In genomic region chr9:74463825-74464224, GRCh38 we compare ENCODE assay signal across 1 cellular context.
TF ChIP-seq lines count a peak whose summit lies in the region.

No MANE protein-coding gene starts in this region.

TF ChIP-seq in HepG2, 621 proteins besides CTCF, POLR2A, EP300 and RAD21:
- TF ChIP-seq BRF2 (CRISPR knock-in tag; IDR thresholded peaks at IDR 0.05) (no peak), ZNF207 (IDR thresholded peaks at IDR 0.05; ENCODE audit: borderline replicate concordance) (no peak), ZNF235 (CRISPR knock-in tag; IDR thresholded peaks at IDR 0.05; ENCODE audit: borderline replicate concordance) (no peak), RBAK (CRISPR knock-in tag; IDR thresholded peaks at IDR 0.05) (peak; percentile 34; the same call in 1 of the 2 replicates), ZSCAN21 (CRISPR knock-in tag; IDR thresholded peaks at IDR 0.05; ENCODE audit: borderline replicate concordance) (no peak), ATF4 (CRISPR knock-in tag; IDR thresholded peaks at IDR 0.05) (0 out of 4 replicates have a peak, but pooled peaks of 1 of the 2 experiments have one; percentile 14)
